Comparison of ENCODE assay signal across 15 cellular contexts in genomic region chr14:85732031-85732430, GRCh38.
DNase-seq lines count a peak whose midpoint lies in the region; ATAC-seq and TF ChIP-seq lines count a peak whose summit lies in the region.
"Had no signal": no experiment of that assay in that cellular context is flagged by ENCODE, and none has a peak within 500 bp of the region (broad histone marks: within the 10 kb centered on the region; RNA-seq: fewer than 3 reads in every experiment).

No MANE protein-coding gene starts in this region.

- H3K4me3 ChIP-seq in left ventricle myocardium inferior (no peak overlapping the region), adipocyte (ENCODE audit: low read length) (no peak overlapping the region), left lung (no peak overlapping the region)
- H3K4me3 ChIP-seq: BLaER1, GM23248 had no signal

- ATAC-seq in Right ventricle myocardium inferior: no peak
- peak; percentile 27 for ATAC-seq in left lung
- peak; percentile 50 for ATAC-seq in sciatic nerve
- no peak for ATAC-seq in HG02642 (IDR thresholded peaks at IDR 0.05; ENCODE audit: poor library complexity, unreplicated experiment)
- ATAC-seq: CD8-positive, alpha-beta T cell had no signal

- H3K9ac ChIP-seq in adipocyte (ENCODE audit: low read length): peak overlapping the region; percentile 32
- H3K9ac ChIP-seq: BLaER1, GM23248 had no signal

- TF ChIP-seq CTCF in left ventricle myocardium inferior (IDR thresholded peaks at IDR 0.05; ENCODE audit: borderline replicate concordance) (no peak), left lung (IDR thresholded peaks at IDR 0.05) (no peak)

- H3K27me3 ChIP-seq in left ventricle myocardium inferior (ENCODE audit: low read depth) (no peaks in the 10 kb centered on the region), adipocyte (replicated peaks; ENCODE audit: control insufficient read depth, insufficient read depth, low read length) (no peaks in the 10 kb centered on the region), left lung (no peaks in the 10 kb centered on the region)
- H3K27me3 ChIP-seq: BLaER1 had no signal

- DNase-seq in left ventricle myocardium inferior: no peak
- no peak for DNase-seq in Right ventricle myocardium inferior (ENCODE audit: missing footprints)
- DNase-seq in adipocyte (ENCODE audit: low read depth): no peak
- no peak for DNase-seq in left lung
- no peak for DNase-seq in sciatic nerve (ENCODE audit: low spot score)
- no peak for DNase-seq in SW 1271 (lab: John Stamatoyannopoulos, UW)
- no peak for DNase-seq in NCI-H1092 treated with DMSO at 0.1 percent for 48 hours (lab: John Stamatoyannopoulos, UW)
- DNase-seq: 8988T; Calu3; CD8-positive, alpha-beta T cell; DMS 273 treated with DMSO at 0.1 percent for 48 hours; GM23248; H7 had no signal

- intact Hi-C loops in left ventricle myocardium inferior (cut with micrococcal nuclease) (no loop called here), Right ventricle myocardium inferior (cut with DNase I) (no loop called here), left lung (cut with DNase I) (no loop called here), sciatic nerve (cut with DNase I) (no loop called here)

- peak overlapping the region; percentile 3 for H3K27ac ChIP-seq in left ventricle myocardium inferior (replicated peaks)
- no peak overlapping the region for H3K27ac ChIP-seq in left lung
- H3K27ac ChIP-seq: BLaER1, GM23248 had no signal

- H3K36me3 ChIP-seq in left ventricle myocardium inferior (no peaks in the 10 kb centered on the region), adipocyte (ENCODE audit: control insufficient read depth, insufficient read depth, low read length, severe bottlenecking) (no peaks in the 10 kb centered on the region), left lung (no peaks in the 10 kb centered on the region)
- H3K36me3 ChIP-seq: BLaER1 had no signal

- H3K9me3 ChIP-seq in left ventricle myocardium inferior (replicated peaks): no peaks in the 10 kb centered on the region
- H3K9me3 ChIP-seq in adipocyte (ENCODE audit: control insufficient read depth, low read length): no peaks in the 10 kb centered on the region
- no peaks in the 10 kb centered on the region for H3K9me3 ChIP-seq in left lung
- H3K9me3 ChIP-seq: BLaER1 had no signal

- H3K4me1 ChIP-seq in left ventricle myocardium inferior: no peaks in the 10 kb centered on the region
- peaks cover 20% of the 10 kb centered on the region for H3K4me1 ChIP-seq in adipocyte (ENCODE audit: control insufficient read depth, insufficient read depth, low read length)
- no peaks in the 10 kb centered on the region for H3K4me1 ChIP-seq in left lung
- H3K4me1 ChIP-seq: BLaER1 had no signal

Comparison
In these comparisons a context has a peak if more than half of its experiments do, and no peak if none do; other contexts are left out.
1. ATAC-seq: peak in left lung (single experiment) and sciatic nerve (single experiment); none in Right ventricle myocardium inferior (single experiment) and HG02642 (single experiment).